8 cellular contexts compared by ENCODE assay signal in the genomic region with DNA sequence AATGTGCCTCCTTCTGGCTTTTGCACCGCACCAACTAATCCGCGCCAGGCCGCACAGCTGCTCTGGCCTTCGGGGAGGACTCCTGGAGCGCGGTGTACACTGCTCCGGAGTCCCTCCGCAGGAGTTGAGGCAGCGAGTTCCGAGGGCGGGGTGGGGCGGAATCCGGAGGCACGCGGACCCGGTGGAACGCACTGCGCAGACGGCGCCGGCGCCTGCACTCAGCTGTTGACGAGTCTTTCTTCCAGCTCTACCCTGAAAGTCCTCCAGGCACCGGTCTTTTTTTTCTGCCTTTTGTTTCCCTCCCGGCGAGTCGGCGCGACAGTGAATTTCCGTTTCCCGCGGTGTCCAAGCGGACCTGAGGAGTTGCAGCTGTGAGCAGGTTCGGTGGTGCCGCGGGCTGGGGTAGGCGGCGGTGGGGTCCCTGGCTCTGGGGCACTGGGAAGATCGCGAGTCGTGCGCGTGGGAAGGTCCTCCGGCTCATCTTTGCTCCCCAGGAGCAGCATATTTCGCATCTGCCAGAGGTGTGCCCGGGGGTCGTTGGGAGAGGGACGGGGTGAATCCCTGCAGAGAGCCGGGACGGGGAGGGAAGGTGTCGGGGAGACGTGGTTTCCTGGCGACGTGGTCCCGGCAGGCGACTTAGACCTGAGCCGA. TPM values are rescaled to one million over a fixed set of nuclear protein-coding genes. Genes with fewer than 3 reads are reported as not detected.
A peak's percentile ranks its signal among the peaks of the same experiment; 100 is the strongest.
DNase-seq lines count a peak whose midpoint lies in the region; ATAC-seq, FAIRE-seq and TF ChIP-seq lines count a peak whose summit lies in the region.

No MANE protein-coding gene starts in this region.

- in situ Hi-C loops in G401 (cut with HindIII; ENCODE audit: low sequenced_read_pairs) = no loop called here

- H3K4me3 ChIP-seq in ascending aorta (peak overlapping the region; percentile 85 to 86), hepatocyte (peak overlapping the region; percentile 97), rectal smooth muscle tissue (ENCODE audit: low read length) (peak overlapping the region; percentile 60)

- H3K27me3 ChIP-seq in ascending aorta = no peaks in the 10 kb centered on the region
- H3K27me3 ChIP-seq in hepatocyte = peaks cover 17% of the 10 kb centered on the region
- peaks cover 2% of the 10 kb centered on the region for H3K27me3 ChIP-seq in rectal smooth muscle tissue (ENCODE audit: control insufficient read depth, insufficient read depth, low read length)

- H3K9ac ChIP-seq in rectal smooth muscle tissue (ENCODE audit: low read length) = no peak overlapping the region

- FAIRE-seq in HTR-8/SVneo (lab: Jason Lieb, UNC) = peak; percentile 9

- no peaks in the 10 kb centered on the region for H3K9me3 ChIP-seq in ascending aorta
- no peaks in the 10 kb centered on the region for H3K9me3 ChIP-seq in hepatocyte (ENCODE audit: low read depth)

- peak overlapping the region; percentile 85 to 90 (median 86) for H3K4me3 Mint-ChIP-seq in T-cell

- H3K27ac ChIP-seq in ascending aorta (peak overlapping the region; percentile 84 to 86), hepatocyte (peak overlapping the region; percentile 61), rectal smooth muscle tissue (ENCODE audit: low read depth, low read length) (peak overlapping the region; percentile 18)

- H3K36me3 Mint-ChIP-seq in T-cell = no peaks in the 10 kb centered on the region

- peak overlapping the region; percentile 99 for H2AFZ ChIP-seq in hepatocyte

- intact Hi-C loops in ascending aorta (cut with DNase I) = no loop called here

- no peaks in the 10 kb centered on the region for H4K20me1 ChIP-seq in hepatocyte (ENCODE audit: insufficient read depth, poor library complexity, severe bottlenecking)

- no peaks in the 10 kb centered on the region for H3K9me2 ChIP-seq in hepatocyte (replicated peaks; ENCODE audit: insufficient read depth)

- peaks cover 27 to 51% of the 10 kb centered on the region in 2 donors for H3K27me3 Mint-ChIP-seq in T-cell

- peak overlapping the region; percentile 94 for H3K4me2 ChIP-seq in hepatocyte

- H3K79me2 ChIP-seq in hepatocyte = no peaks in the 10 kb centered on the region

- 2% methylated on average over 56 of the region's 58 CpGs for WGBS in hepatocyte (ENCODE audit: low lambda C conversion rate, missing lambda C conversion rate)

- TF ChIP-seq CTCF in ascending aorta (IDR thresholded peaks at IDR 0.05) (no peak), hepatocyte (IDR thresholded peaks at IDR 0.05; ENCODE audit: poor library complexity) (no peak)

- H3K4me1 ChIP-seq in ascending aorta = peaks cover 0 to 2% of the 10 kb centered on the region in 2 donors
- no peaks in the 10 kb centered on the region for H3K4me1 ChIP-seq in hepatocyte (ENCODE audit: insufficient read depth)
- H3K4me1 ChIP-seq in rectal smooth muscle tissue (ENCODE audit: control insufficient read depth, insufficient read depth, low read length) = no peaks in the 10 kb centered on the region

- peak overlapping the region; percentile 45 to 52 for H3K27ac Mint-ChIP-seq in T-cell

- H3K4me1 Mint-ChIP-seq in T-cell = peaks cover 17 to 22% (median 18%) of the 10 kb centered on the region in 3 donors

- peak; percentile 51 for DNase-seq in G401 (ENCODE audit: low spot score)
- DNase-seq in HTR-8/SVneo (ENCODE audit: insufficient read length, low spot score) = peak; percentile 53
- peak in 27 of 34 experiments; percentile 9 to 53 (median 26) for DNase-seq in T-cell
- peak in 1 of 2 donors; percentile 83 for DNase-seq in ascending aorta (ENCODE audit: low spot score in 2 of 2)
- peak; percentile 72 for DNase-seq in hepatocyte (ENCODE audit: low spot score)
- DNase-seq in NCI-H446 treated with DMSO at 0.1 percent for 48 hours (lab: John Stamatoyannopoulos, UW) = no peak
- DNase-seq in hippocampal formation (lab: John Stamatoyannopoulos, UW) = no peak

- POLR2A ChIA-PET in T-cell (lab: Charles Lee) = no interaction called here

- no peaks in the 10 kb centered on the region for H3K9me3 Mint-ChIP-seq in T-cell

- H3K36me3 ChIP-seq in ascending aorta (no peaks in the 10 kb centered on the region), hepatocyte (replicated peaks; ENCODE audit: insufficient read depth, low read depth) (no peaks in the 10 kb centered on the region), rectal smooth muscle tissue (ENCODE audit: control insufficient read depth, insufficient read depth, low read length) (no peaks in the 10 kb centered on the region)

- CTCF ChIA-PET in T-cell (lab: Charles Lee) = no interaction called here

- peak; percentile 68 to 86 (median 84) for ATAC-seq in T-cell (replicated peaks in 1 of 4)

RNA-seq across cellular contexts. Expression of a gene that starts 44.1 kb away (rescaled TPM):
- not detected in 2 replicates for total RNA-seq in G401 (2014; rRNA removed; shearing (Covaris generic))
- total RNA-seq in T-cell (1 to 10 TPM in 1 of 5 donors, under 1 TPM in 2, not detected in 2; 0.79 to 1.1 (median 0.85) TPM), ascending aorta (not detected), hepatocyte (38.3 and 55.5 TPM in 2 replicates)
- polyA plus RNA-seq in hepatocyte = 207 and 233 TPM in 2 replicates

Comparison
In these comparisons a context has a peak if more than half of its experiments do, and no peak if none do; other contexts are left out.
1. DNase-seq: peak in G401 (single experiment), HTR-8/SVneo (single experiment), T-cell (27 of 34) and hepatocyte (single experiment); none in NCI-H446 treated with DMSO at 0.1 percent for 48 hours (single experiment) and hippocampal formation (0 of 2).
2. H3K27ac ChIP-seq: peak in every context shown above with its lines; median percentile 85 in ascending aorta; 61 in hepatocyte; 18 in rectal smooth muscle tissue.
3. RNA of a gene that starts 44.1 kb away (total RNA-seq): 38.3 to 55.5 TPM in hepatocyte; 0.79 to 1.1 TPM in T-cell, not detected in G401 and not detected in ascending aorta (single experiment); every median in the first group is over 10 times any median in the second.
4. Peak in every context shown above with its lines, with median percentiles within 50 percentile points of each other: H3K4me3 ChIP-seq.